In the genomic region with DNA sequence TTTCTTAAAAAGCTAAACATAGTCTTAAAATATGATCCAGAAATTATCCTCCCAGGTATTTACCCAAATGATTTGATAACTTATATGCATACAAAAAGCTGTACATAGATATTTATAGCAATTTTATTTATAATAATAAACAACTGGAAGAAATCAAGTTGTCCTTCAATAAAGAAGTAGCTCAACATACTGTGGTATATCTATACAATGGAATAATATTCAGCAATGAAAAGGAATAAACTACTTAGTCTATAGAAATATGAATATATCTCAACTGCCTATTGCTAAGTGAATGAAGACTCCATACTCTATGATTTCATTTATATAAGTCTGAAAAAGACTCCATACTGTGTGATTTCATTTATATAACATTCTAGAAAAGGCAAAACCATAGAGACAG, we compare ENCODE assay signal across 6 cellular contexts.
"Had no signal": no experiment of that assay in that cellular context is flagged by ENCODE, and none has a peak within 500 bp of the region (broad histone marks: within the 10 kb centered on the region; RNA-seq: fewer than 3 reads in every experiment).

No MANE protein-coding gene starts in this region.

- DNase-seq: IMR-90, KBM-7, KG1 had no signal

- H3K27ac ChIP-seq: HL-60 had no signal

- ATAC-seq: HepG2, K562 had no signal

- H3K4me3 ChIP-seq: K562 had no signal
